Comparison of ENCODE assay signal across 9 cellular contexts in genomic region chr3:28576590-28577220, GRCh38.
DNase-seq lines count a peak whose midpoint lies in the region; ATAC-seq and TF ChIP-seq lines count a peak whose summit lies in the region.
"Had no signal": no experiment of that assay in that cellular context is flagged by ENCODE, and none has a peak within 500 bp of the region (broad histone marks: within the 10 kb centered on the region; RNA-seq: fewer than 3 reads in every experiment).

No MANE protein-coding gene starts in this region.

- H3K27me3 ChIP-seq in esophagus squamous epithelium (peaks cover 0 to 45% (median 7%) of the 10 kb centered on the region in 4 donors), osteoblast (ENCODE audit: insufficient read depth, low read length) (peaks cover 47% of the 10 kb centered on the region)

- intact Hi-C loops in esophagus squamous epithelium (cut with DNase I), result no loop called here

- H3K27ac ChIP-seq in esophagus squamous epithelium (no peak overlapping the region), osteoblast (ENCODE audit: low read depth, low read length) (no peak overlapping the region)

- no peak for ATAC-seq in GM18873 (IDR thresholded peaks at IDR 0.05; ENCODE audit: low FRiP score, unreplicated experiment)
- no peak for ATAC-seq in GM19324 (IDR thresholded peaks at IDR 0.05; ENCODE audit: low FRiP score, unreplicated experiment)

- no peak for TF ChIP-seq POLR2A in esophagus squamous epithelium (IDR thresholded peaks at IDR 0.05)

- H3K79me2 ChIP-seq in osteoblast (ENCODE audit: insufficient read depth, low read length), result no peaks in the 10 kb centered on the region

- H3K4me1 ChIP-seq in esophagus squamous epithelium (peaks cover 7 to 23% (median 12%) of the 10 kb centered on the region in 3 donors), osteoblast (ENCODE audit: insufficient read depth, low read length) (peaks cover 3% of the 10 kb centered on the region)

- H2AFZ ChIP-seq in osteoblast (ENCODE audit: low read length), result no peak overlapping the region

- H3K4me2 ChIP-seq in osteoblast (ENCODE audit: insufficient read depth, low read length), result peak overlapping the region; percentile 66

- H3K9me3 ChIP-seq in esophagus squamous epithelium, result no peaks in the 10 kb centered on the region
- no peaks in the 10 kb centered on the region for H3K9me3 ChIP-seq in osteoblast (ENCODE audit: low read depth, low read length)

- H3K36me3 ChIP-seq in esophagus squamous epithelium (no peaks in the 10 kb centered on the region), osteoblast (ENCODE audit: insufficient read depth, low read length) (no peaks in the 10 kb centered on the region)

- DNase-seq in D341Med (ENCODE audit: low spot score) (peak; percentile 52), NCI-H524 treated with DMSO at 0.1 percent for 48 hours (lab: John Stamatoyannopoulos, UW) (peak; percentile 41), esophagus squamous epithelium (lab: John Stamatoyannopoulos, UW) (no peak), osteoblast (ENCODE audit: insufficient read length, low spot score, missing footprints) (peak; percentile 34), KG1 (lab: John Stamatoyannopoulos, UW) (no peak)
- no peak for DNase-seq in activated CD4-positive, CD25-positive, alpha-beta regulatory T cell (lab: John Stamatoyannopoulos, UW)
- DNase-seq: CD4-positive, alpha-beta T cell had no signal

- no peak for TF ChIP-seq CTCF in esophagus squamous epithelium (IDR thresholded peaks at IDR 0.05)
- TF ChIP-seq CTCF in osteoblast (IDR thresholded peaks at IDR 0.05; ENCODE audit: extremely low read depth, low read depth, low read length), result no peak

- no peaks in the 10 kb centered on the region for H4K20me1 ChIP-seq in osteoblast (ENCODE audit: insufficient read depth, low read length)

- H3K4me3 ChIP-seq in esophagus squamous epithelium (peak overlapping the region in 3 of 4 donors; percentile 44 to 70 (median 51)), osteoblast (ENCODE audit: insufficient read depth, low read length) (peak overlapping the region; percentile 60)

- 12 to 16% methylated on average over 8 to 9 of the region's 9 CpGs for WGBS in esophagus squamous epithelium, 2 donors

Comparison
In these comparisons a context has a peak if more than half of its experiments do, and no peak if none do; other contexts are left out.
1. DNase-seq: peak in D341Med (single experiment), NCI-H524 treated with DMSO at 0.1 percent for 48 hours (single experiment) and osteoblast (single experiment); none in esophagus squamous epithelium (single experiment), KG1 (single experiment) and activated CD4-positive, CD25-positive, alpha-beta regulatory T cell (0 of 4).